In genomic region chr2:231707625-231708049, GRCh38 we compare ENCODE assay signal across 8 cellular contexts. TPM values are rescaled to one million over a fixed set of nuclear protein-coding genes. Genes with fewer than 3 reads are reported as not detected.
DNase-seq lines count a peak whose midpoint lies in the region.

No MANE protein-coding gene starts in this region.

- peak overlapping the region; percentile 98 for H3K9ac ChIP-seq in adipocyte (ENCODE audit: low read length)
- H3K9ac ChIP-seq in iPS-18a (ENCODE audit: low read length): peak overlapping the region; percentile 100

- peak overlapping the region; percentile 99 for H3K27ac ChIP-seq in iPS-18a (ENCODE audit: low read length)

- peaks cover 38% of the 10 kb centered on the region for H3K36me3 ChIP-seq in MG63
- peaks cover 14% of the 10 kb centered on the region for H3K36me3 ChIP-seq in adipocyte (ENCODE audit: control insufficient read depth, insufficient read depth, low read length, severe bottlenecking)
- H3K36me3 ChIP-seq in iPS-18a (ENCODE audit: control insufficient read depth, low read depth, low read length): peaks cover 24% of the 10 kb centered on the region

- no peaks in the 10 kb centered on the region for H3K27me3 ChIP-seq in MG63
- no peaks in the 10 kb centered on the region for H3K27me3 ChIP-seq in adipocyte (replicated peaks; ENCODE audit: control insufficient read depth, insufficient read depth, low read length)
- no peaks in the 10 kb centered on the region for H3K27me3 ChIP-seq in iPS-18a (ENCODE audit: control insufficient read depth, insufficient read depth, low read length)

- H3K4me1 ChIP-seq in adipocyte (ENCODE audit: control insufficient read depth, insufficient read depth, low read length) (peaks cover 22% of the 10 kb centered on the region), iPS-18a (ENCODE audit: control insufficient read depth, low read depth, low read length) (peaks cover 11% of the 10 kb centered on the region)

- no peaks in the 10 kb centered on the region for H3K9me3 ChIP-seq in MG63
- no peaks in the 10 kb centered on the region for H3K9me3 ChIP-seq in adipocyte (ENCODE audit: control insufficient read depth, low read length)
- H3K9me3 ChIP-seq in iPS-18a (ENCODE audit: control insufficient read depth, low read depth, low read length): no peaks in the 10 kb centered on the region

- H3K4me3 ChIP-seq in MG63 (peak overlapping the region; percentile 68), adipocyte (ENCODE audit: low read length) (peak overlapping the region; percentile 92), iPS-18a (ENCODE audit: low read length) (peak overlapping the region; percentile 92)

- DNase-seq in NCI-H1694 (lab: John Stamatoyannopoulos, UW) (peak; percentile 56), NCI-H1694 treated with DMSO at 0.1 percent for 48 hours (lab: John Stamatoyannopoulos, UW) (no peak), MG63 (no peak), adipocyte (ENCODE audit: low read depth) (peak; percentile 52), SHP77 treated with DMSO at 0.1 percent for 48 hours (lab: John Stamatoyannopoulos, UW) (no peak), NAMALWA (ENCODE audit: low spot score) (no peak)
- DNase-seq in stimulated activated CD4-positive, alpha-beta T cell treated with anti-CD3 and anti-CD28 coated beads, Interleukin-4, amount 100 ng/mL, for 48 hours (ENCODE audit: low read depth in 2 of 2): peak; percentile 35 to 41

RNA-seq across cellular contexts. Expression of gene PTMA, which starts 0.7 kb away (rescaled TPM):
- total RNA-seq in MG63 (2014; rRNA removed; shearing (Covaris generic); ENCODE audit: low replicate concordance): 1,493 and 1,533 TPM in 2 replicates

Comparison
In these comparisons a context has a peak if more than half of its experiments do, and no peak if none do; other contexts are left out.
1. DNase-seq: peak in NCI-H1694 (single experiment), adipocyte (single experiment) and stimulated activated CD4-positive, alpha-beta T cell treated with anti-CD3 and anti-CD28 coated beads, Interleukin-4, amount 100 ng/mL, for 48 hours (2 of 2); none in NCI-H1694 treated with DMSO at 0.1 percent for 48 hours (single experiment), MG63 (single experiment), SHP77 treated with DMSO at 0.1 percent for 48 hours (single experiment) and NAMALWA (single experiment).
2. Peak in every context shown above with its lines, with median percentiles within 50 percentile points of each other: H3K4me3 ChIP-seq.